8 cellular contexts compared by ENCODE assay signal in the genomic region with DNA sequence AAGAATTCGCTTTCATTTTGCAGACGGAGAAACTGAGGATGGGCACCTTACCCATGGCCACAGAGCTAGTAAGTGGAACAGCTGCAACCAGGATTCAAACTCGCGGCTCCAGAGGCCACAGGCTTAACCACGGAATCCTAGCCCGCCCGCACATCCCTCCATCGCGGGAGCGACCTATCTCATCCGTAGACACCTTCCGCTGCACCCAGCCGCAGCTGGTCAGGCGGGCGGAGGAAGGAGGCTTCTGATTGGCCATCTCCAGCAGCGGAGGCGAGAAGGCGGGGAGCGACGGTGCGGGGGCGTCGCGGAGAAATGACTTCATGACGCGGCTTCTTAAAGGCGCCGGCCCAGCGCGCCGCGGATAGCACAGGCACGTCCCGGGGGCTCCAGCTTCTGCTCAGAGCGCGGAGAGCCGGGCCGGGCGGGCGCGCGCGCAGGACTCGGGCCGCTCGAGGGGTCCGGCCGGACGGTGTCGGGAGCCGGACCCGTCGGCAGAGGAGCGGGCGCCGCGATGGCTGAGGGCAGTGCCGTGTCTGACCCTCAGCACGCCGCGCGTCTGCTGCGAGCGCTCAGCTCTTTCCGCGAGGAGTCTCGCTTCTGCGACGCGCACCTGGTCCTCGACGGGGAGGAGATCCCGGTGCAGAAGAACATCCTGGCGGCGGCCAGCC. TPM values are rescaled to one million over a fixed set of nuclear protein-coding genes. Genes with fewer than 3 reads are reported as not detected.
DNase-seq lines count a peak whose midpoint lies in the region; ATAC-seq and TF ChIP-seq lines count a peak whose summit lies in the region.

A gene with protein sequence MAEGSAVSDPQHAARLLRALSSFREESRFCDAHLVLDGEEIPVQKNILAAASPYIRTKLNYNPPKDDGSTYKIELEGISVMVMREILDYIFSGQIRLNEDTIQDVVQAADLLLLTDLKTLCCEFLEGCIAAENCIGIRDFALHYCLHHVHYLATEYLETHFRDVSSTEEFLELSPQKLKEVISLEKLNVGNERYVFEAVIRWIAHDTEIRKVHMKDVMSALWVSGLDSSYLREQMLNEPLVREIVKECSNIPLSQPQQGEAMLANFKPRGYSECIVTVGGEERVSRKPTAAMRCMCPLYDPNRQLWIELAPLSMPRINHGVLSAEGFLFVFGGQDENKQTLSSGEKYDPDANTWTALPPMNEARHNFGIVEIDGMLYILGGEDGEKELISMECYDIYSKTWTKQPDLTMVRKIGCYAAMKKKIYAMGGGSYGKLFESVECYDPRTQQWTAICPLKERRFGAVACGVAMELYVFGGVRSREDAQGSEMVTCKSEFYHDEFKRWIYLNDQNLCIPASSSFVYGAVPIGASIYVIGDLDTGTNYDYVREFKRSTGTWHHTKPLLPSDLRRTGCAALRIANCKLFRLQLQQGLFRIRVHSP (plus strand): TSS at position 360 of the 668 bp plus-strand sequence. CDS start 152 bp downstream, at position 512.

- no peaks in the 10 kb centered on the region for H3K27me3 ChIP-seq in mononuclear cell (ENCODE audit: insufficient read depth, low read length)

- peaks cover 26% of the 10 kb centered on the region for H3K4me1 ChIP-seq in mononuclear cell (ENCODE audit: insufficient read depth, low read length)

- H3K4me3 ChIP-seq in epithelial cell of esophagus (ENCODE audit: low read length) (peak within 1 kb of the TSS; percentile 94), mononuclear cell (ENCODE audit: low read length) (peak within 1 kb of the TSS; percentile 97)

- H3K4me3 Mint-ChIP-seq in IgD-negative memory B cell = peak within 1 kb of the TSS; percentile 88 to 99 (median 98)

- no peaks in the 10 kb centered on the region for H3K9me3 ChIP-seq in mononuclear cell (ENCODE audit: low read depth, low read length)

- peaks cover 1% of the 10 kb centered on the region for H3K27me3 Mint-ChIP-seq in IgD-negative memory B cell

- no peak for TF ChIP-seq CTCF in epithelial cell of esophagus (IDR thresholded peaks at IDR 0.05; ENCODE audit: insufficient read depth, low read depth, low read length, missing control alignments)

- peak; percentile 95 for ATAC-seq in GM21576 (IDR thresholded peaks at IDR 0.05; ENCODE audit: unreplicated experiment)

- no peaks in the 10 kb centered on the region for H3K36me3 Mint-ChIP-seq in IgD-negative memory B cell

- H3K4me1 Mint-ChIP-seq in IgD-negative memory B cell = peaks cover 16 to 33% (median 18%) of the 10 kb centered on the region in 3 donors

- peak within 1 kb of the TSS; percentile 84 to 95 (median 93) for H3K27ac Mint-ChIP-seq in IgD-negative memory B cell

- H3K9me3 Mint-ChIP-seq in IgD-negative memory B cell = no peaks in the 10 kb centered on the region

- DNase-seq in DMS153 (lab: John Stamatoyannopoulos, UW) (peak; percentile 92), OCI-M1 (lab: John Stamatoyannopoulos, UW) (peak; percentile 97), activated T-cell treated with anti-CD3 and anti-CD28 coated beads for 48 hours (ENCODE audit: low read depth) (peak; percentile 91), epithelial cell of esophagus (ENCODE audit: low read depth) (peak; percentile 98)
- DNase-seq in stimulated activated CD8-positive, alpha-beta memory T cell treated with anti-CD3 and anti-CD28 coated beads, Interleukin-2, amount 100 ng/mL, for 48 hours (ENCODE audit: low read depth in 2 of 2) = peak; percentile 92 to 93

RNA-seq across cellular contexts. Expression of the gene that starts here (rescaled TPM):
- polyA plus RNA-seq in IgD-negative memory B cell = 2.8 TPM
- 4.8 TPM for total RNA-seq in mononuclear cell

Comparison
In these comparisons a context has a peak if more than half of its experiments do, and no peak if none do; other contexts are left out.
1. Peak in every context shown above with its lines: DNase-seq, ATAC-seq and H3K4me3 ChIP-seq.